ENCODE assay signal across 21 cellular contexts in genomic region chr4:8180310-8181093, GRCh38. TPM values are rescaled to one million over a fixed set of nuclear protein-coding genes. Genes with fewer than 3 reads are reported as not detected.
DNase-seq lines count a peak whose midpoint lies in the region; ATAC-seq, FAIRE-seq and TF ChIP-seq lines count a peak whose summit lies in the region.
"Had no signal": no experiment of that assay in that cellular context is flagged by ENCODE, and none has a peak within 500 bp of the region (broad histone marks: within the 10 kb centered on the region; RNA-seq: fewer than 3 reads in every experiment).

No MANE protein-coding gene starts in this region.

- H3K4ac ChIP-seq in H1 (replicated peaks; ENCODE audit: insufficient read length, low read depth, low read length) = no peak overlapping the region

- no peak overlapping the region for H3K27ac ChIP-seq in CD4-positive, CD25-positive, alpha-beta regulatory T cell (ENCODE audit: insufficient read depth, low read length, poor library complexity, severe bottlenecking)
- no peak overlapping the region for H3K27ac ChIP-seq in H1 (ENCODE audit: low read depth, low read length)
- H3K27ac ChIP-seq: BLaER1 treated with 17β-estradiol and CSF1 and Interleukin-3, amounts not matched to agents 10 nM and 100 nM; KMS-11; PC-9; SJSA1 had no signal

- no peak overlapping the region for H3K4me3 ChIP-seq in CD4-positive, CD25-positive, alpha-beta regulatory T cell (ENCODE audit: low read depth, low read length)
- H3K4me3 ChIP-seq in H1 (ENCODE audit: extremely low read depth in 1 of 4, insufficient read depth in 2 of 4, low read depth in 3 of 4, low read length in 4 of 4) = no peak overlapping the region
- H3K4me3 ChIP-seq: BLaER1 treated with 17β-estradiol and CSF1 and Interleukin-3, amounts not matched to agents 10 nM and 100 nM; GM23338; PC-9; SJSA1 had no signal

- H3K27me3 Mint-ChIP-seq in CD4-positive, CD25-positive, alpha-beta regulatory T cell = no peaks in the 10 kb centered on the region
- peaks cover 2% of the 10 kb centered on the region for H3K27me3 Mint-ChIP-seq in progenitor cell of endocrine pancreas
- H3K27me3 Mint-ChIP-seq: CD8-positive, alpha-beta memory T cell had no signal

- H3K4me1 Mint-ChIP-seq in CD4-positive, CD25-positive, alpha-beta regulatory T cell = peaks cover 0 to 3% (median 0%) of the 10 kb centered on the region in 4 donors
- H3K4me1 Mint-ChIP-seq in progenitor cell of endocrine pancreas (ENCODE audit: low read depth) = peaks cover 10% of the 10 kb centered on the region

- no peak for TF ChIP-seq EP300 in H1 (IDR thresholded peaks at IDR 0.05; ENCODE audit: borderline replicate concordance in 1 of 2, low read depth in 2 of 2, low read length in 2 of 2)

- H3K9me3 Mint-ChIP-seq in CD4-positive, CD25-positive, alpha-beta regulatory T cell = no peaks in the 10 kb centered on the region
- no peaks in the 10 kb centered on the region for H3K9me3 Mint-ChIP-seq in progenitor cell of endocrine pancreas (ENCODE audit: low read depth)
- H3K9me3 Mint-ChIP-seq: CD8-positive, alpha-beta memory T cell; GM23338 had no signal

- DNase-seq in CD4-positive, CD25-positive, alpha-beta regulatory T cell = no peak
- DNase-seq in HTR-8/SVneo (ENCODE audit: insufficient read length, low spot score) (no peak), H1 (ENCODE audit: low read depth in 1 of 2, low spot score in 2 of 2) (no peak), progenitor cell of endocrine pancreas (ENCODE audit: low spot score, unreplicated experiment) (no peak), NCI-H345 treated with DMSO at 0.1 percent for 48 hours (lab: John Stamatoyannopoulos, UW; ENCODE audit: unreplicated experiment) (no peak)
- no peak for DNase-seq in stimulated activated CD4-positive, alpha-beta T cell treated with anti-CD3 and anti-CD28 coated beads, Interleukin-4, amount 100 ng/mL, for 24 hours
- DNase-seq: CD8-positive, alpha-beta memory T cell; DMS53; EL; NCI-H1417 treated with DMSO at 0.1 percent for 48 hours; NCI-H2029; NCI-H345; NCI-H526; PC-9 had no signal

- CTCF ChIA-PET in H1 (lab: Charles Lee; ENCODE audit: partially characterized antibody) = interaction anchor here (0.6 to 7.2 kb wide), 9 partner anchors 11 to 128 kb away, joined by 3 to 68 read pairs (median 3); no protein-coding TSS in a partner anchor

- no peak overlapping the region for H2BK20ac ChIP-seq in H1 (ENCODE audit: low read length)

- no peaks in the 10 kb centered on the region for H3K36me3 Mint-ChIP-seq in CD4-positive, CD25-positive, alpha-beta regulatory T cell
- no peaks in the 10 kb centered on the region for H3K36me3 Mint-ChIP-seq in progenitor cell of endocrine pancreas (ENCODE audit: insufficient read depth)
- H3K36me3 Mint-ChIP-seq: CD8-positive, alpha-beta memory T cell had no signal

- H3K4me2 ChIP-seq in H1 (ENCODE audit: insufficient read depth in 1 of 2, low read depth in 2 of 2, low read length in 2 of 2) = no peak overlapping the region
- H3K4me2 ChIP-seq: BLaER1 treated with 17β-estradiol and CSF1 and Interleukin-3, amounts not matched to agents 10 nM and 100 nM; GM23338; KMS-11; PC-9 had no signal

- H3K56ac ChIP-seq in H1 (replicated peaks; ENCODE audit: insufficient read length, low read depth, low read length) = no peak overlapping the region

- 87% methylated on average over 8 of the region's 8 CpGs; no CpG with 5 or more reads in 1 of the 2 experiments for WGBS in H1 (ENCODE audit: extremely low coverage in 1 of 2, insufficient coverage in 1 of 2, insufficient read length in 1 of 2, insufficient replicate concordance in 2 of 2, low coverage in 1 of 2, low lambda C conversion rate in 2 of 2, missing lambda C conversion rate in 1 of 2), 2 experiments

- H3K4me3 Mint-ChIP-seq in CD4-positive, CD25-positive, alpha-beta regulatory T cell = no peak overlapping the region
- no peak overlapping the region for H3K4me3 Mint-ChIP-seq in progenitor cell of endocrine pancreas (ENCODE audit: low read depth)
- H3K4me3 Mint-ChIP-seq: CD8-positive, alpha-beta memory T cell; GM23338 had no signal

- no peak overlapping the region for H2BK12ac ChIP-seq in H1 (ENCODE audit: low read depth, low read length)

- 0 out of 2 replicates have a peak, but pooled peaks cover 2% of the 10 kb centered on the region for H3K23me2 ChIP-seq in H1 (ENCODE audit: low read depth, low read length)

- peak; percentile 96 for FAIRE-seq in HTR-8/SVneo (lab: Jason Lieb, UNC)
- no peak for FAIRE-seq in H1 (lab: Jason Lieb, UNC)
- FAIRE-seq: GM12892, GM18507 had no signal

- H3K79me2 ChIP-seq in H1 (ENCODE audit: control insufficient read depth in 1 of 2, insufficient read depth in 2 of 2, low read length in 2 of 2) = no peaks in the 10 kb centered on the region

- peaks cover 0 to 4% of the 10 kb centered on the region in 2 experiments for H4K20me1 ChIP-seq in H1 (replicated peaks in 1 of 2; ENCODE audit: control insufficient read depth in 1 of 2, insufficient read depth in 2 of 2, low read length in 2 of 2)
- H4K20me1 ChIP-seq: BLaER1 treated with 17β-estradiol and CSF1 and Interleukin-3, amounts not matched to agents 10 nM and 100 nM had no signal

- no peak overlapping the region for H4K5ac ChIP-seq in H1 (ENCODE audit: insufficient read length, low read depth, low read length)

- no peaks in the 10 kb centered on the region for H3K79me1 ChIP-seq in H1 (ENCODE audit: low read depth, low read length)

- no peak for TF ChIP-seq RAD21 in H1 (IDR thresholded peaks at IDR 0.05 in 1 of 2, conservative IDR thresholded peaks at IDR 0.05 in 1 of 2; ENCODE audit: low read depth in 2 of 2, low read length in 2 of 2)

- H4K8ac ChIP-seq in H1 (ENCODE audit: extremely low read depth, insufficient read depth, low read length) = no peak overlapping the region

- POLR2A ChIA-PET in H1 (lab: Charles Lee; ENCODE audit: partially characterized antibody) = no interaction called here

- no peak for ATAC-seq in CD4-positive, CD25-positive, alpha-beta regulatory T cell (ENCODE audit: low read depth in 2 of 2)
- no peak for ATAC-seq in GM21360 (IDR thresholded peaks at IDR 0.05; ENCODE audit: unreplicated experiment)
- ATAC-seq: GM23338 had no signal

- no peak overlapping the region for H2AK5ac ChIP-seq in H1 (ENCODE audit: low read depth, low read length)

- peak overlapping the region in 2 of 3 donors; percentile 1 to 68 for H3K27ac Mint-ChIP-seq in CD4-positive, CD25-positive, alpha-beta regulatory T cell
- H3K27ac Mint-ChIP-seq in progenitor cell of endocrine pancreas = peak overlapping the region; percentile 76
- H3K27ac Mint-ChIP-seq: CD8-positive, alpha-beta memory T cell; GM23338 had no signal

- H3K18ac ChIP-seq in H1 (ENCODE audit: extremely low read depth, low read length) = no peak overlapping the region

- no peak overlapping the region for H3K14ac ChIP-seq in H1 (ENCODE audit: insufficient read length)

- H3K9ac ChIP-seq in H1 (replicated peaks in 1 of 4; ENCODE audit: extremely low read depth in 1 of 4, low read depth in 3 of 4, low read length in 3 of 4) = no peak overlapping the region
- H3K9ac ChIP-seq: KMS-11 had no signal

- H2BK5ac ChIP-seq in H1 (ENCODE audit: low read depth, low read length) = no peak overlapping the region

- peak overlapping the region; percentile 66 for H4K91ac ChIP-seq in H1 (replicated peaks; ENCODE audit: insufficient read length, low read length)

- no peaks in the 10 kb centered on the region for H3K36me3 ChIP-seq in CD4-positive, CD25-positive, alpha-beta regulatory T cell (ENCODE audit: control insufficient read depth, insufficient read depth, low read length)
- H3K36me3 ChIP-seq in H1 (ENCODE audit: control insufficient read depth in 2 of 4, insufficient read depth in 4 of 4, low read length in 3 of 4) = no peaks in the 10 kb centered on the region
- H3K36me3 ChIP-seq: BLaER1 treated with 17β-estradiol and CSF1 and Interleukin-3, amounts not matched to agents 10 nM and 100 nM; SJSA1 had no signal

- no peak overlapping the region for H3K23ac ChIP-seq in H1 (ENCODE audit: insufficient read length)

- H2BK15ac ChIP-seq in H1 (ENCODE audit: low read length) = no peak overlapping the region

- H2AFZ ChIP-seq in H1 (ENCODE audit: low read length) = no peak overlapping the region
- H2AFZ ChIP-seq: GM23338, PC-9 had no signal

- no peak for TF ChIP-seq POLR2A in H1 (IDR thresholded peaks at IDR 0.05; ENCODE audit: control extremely low read depth in 1 of 2, low read depth in 2 of 2, low read length in 2 of 2)

- H3K9me3 ChIP-seq in CD4-positive, CD25-positive, alpha-beta regulatory T cell (ENCODE audit: control insufficient read depth in 2 of 2, low read length in 2 of 2) = no peaks in the 10 kb centered on the region
- no peaks in the 10 kb centered on the region for H3K9me3 ChIP-seq in H1 (ENCODE audit: insufficient read depth in 2 of 2, low read depth in 1 of 2, low read length in 1 of 2)
- H3K9me3 ChIP-seq: BLaER1 treated with 17β-estradiol and CSF1 and Interleukin-3, amounts not matched to agents 10 nM and 100 nM; SJSA1 had no signal

- no peak overlapping the region for H2BK120ac ChIP-seq in H1 (replicated peaks; ENCODE audit: low read depth, low read length)

- TF ChIP-seq CTCF in H1 (IDR thresholded peaks at IDR 0.05; ENCODE audit: control extremely low read depth in 1 of 3, insufficient read depth in 1 of 3, low read depth in 1 of 3, low read length in 3 of 3) (no peak), progenitor cell of endocrine pancreas (IDR thresholded peaks at IDR 0.05; ENCODE audit: unreplicated experiment) (no peak)

- no peaks in the 10 kb centered on the region for H3K4me1 ChIP-seq in CD4-positive, CD25-positive, alpha-beta regulatory T cell (ENCODE audit: control insufficient read depth, insufficient read depth, low read length, poor library complexity, severe bottlenecking)
- no peaks in the 10 kb centered on the region for H3K4me1 ChIP-seq in H1 (replicated peaks in 1 of 4; ENCODE audit: control insufficient read depth in 3 of 4, insufficient read depth in 4 of 4, low read length in 3 of 4)

- H3K27me3 ChIP-seq in CD4-positive, CD25-positive, alpha-beta regulatory T cell (ENCODE audit: control insufficient read depth, insufficient read depth, low read length) = no peaks in the 10 kb centered on the region
- H3K27me3 ChIP-seq in H1 (replicated peaks in 1 of 4; ENCODE audit: control insufficient read depth in 3 of 4, extremely low read depth in 1 of 4, insufficient read depth in 3 of 4, low read length in 3 of 4) = no peaks in the 10 kb centered on the region
- H3K27me3 ChIP-seq: BLaER1 treated with 17β-estradiol and CSF1 and Interleukin-3, amounts not matched to agents 10 nM and 100 nM; SJSA1 had no signal

RNA-seq across cellular contexts. Expression of gene SH3TC1, which starts 18.6 kb away (rescaled TPM):
- 125 TPM for total RNA-seq in CD4-positive, CD25-positive, alpha-beta regulatory T cell
- polyA plus RNA-seq in CD4-positive, CD25-positive, alpha-beta regulatory T cell = 10 to 100 TPM; 10.6 to 21.1 (median 15.3) TPM
- 0.29 TPM in 1 of 2 replicates, not detected in the other for total RNA-seq in H1 (2021; fragmentation: NEBNext Ultra II Directional; extraction: Animal tissue kit (Norgen Biotek cat#: 25700))
- 0.13 and 0.15 TPM in 2 replicates for polyA plus RNA-seq in H1 (2011; rRNA removed)
- 0.14 TPM for polyA plus RNA-seq in H1 (2011; cell fraction: cytosol; rRNA removed)
- polyA plus RNA-seq in H1 (2011; cell fraction: nucleus; rRNA removed) = 0.29 TPM
- 0.08 to 0.36 TPM (median 0.14 TPM) in 4 replicates for polyA plus RNA-seq in H1 (2012, experiment 1 of 2)
- polyA plus RNA-seq in H1 (2012, experiment 2 of 2) = 0.22 TPM
- 0.16 TPM for polyA plus RNA-seq in H1 (2013, experiment 1 of 2)
- polyA plus RNA-seq in H1 (2013, experiment 2 of 2) = 0.07 TPM
- 0.13 and 0.71 TPM in 2 replicates for polyA minus RNA-seq in H1 (2011; rRNA and poly(A)+ RNA removed)
- polyA minus RNA-seq in H1 (2011; cell fraction: cytosol; rRNA and poly(A)+ RNA removed) = not detected
- polyA minus RNA-seq in H1 (2011; cell fraction: nucleus; rRNA and poly(A)+ RNA removed) = 0.30 TPM
- total RNA-seq in progenitor cell of endocrine pancreas = 11.2 and 12.5 TPM in 2 replicates
- polyA plus RNA-seq: GM23338 had no signal

RNA-seq across cellular contexts. Expression of gene ABLIM2, which starts 21.9 kb away (rescaled TPM):
- total RNA-seq in CD4-positive, CD25-positive, alpha-beta regulatory T cell = 2.0 TPM
- 1 to 10 TPM in 3 of 4 donors, under 1 TPM in 1; 0.88 to 1.5 (median 1.1) TPM for polyA plus RNA-seq in CD4-positive, CD25-positive, alpha-beta regulatory T cell
- total RNA-seq in H1 (2021; fragmentation: NEBNext Ultra II Directional; extraction: Animal tissue kit (Norgen Biotek cat#: 25700)) = 2.8 and 3.0 TPM in 2 replicates
- polyA plus RNA-seq in H1 (2011; rRNA removed) = 3.0 TPM in 2 replicates
- polyA plus RNA-seq in H1 (2011; cell fraction: cytosol; rRNA removed) = 3.6 TPM
- polyA plus RNA-seq in H1 (2011; cell fraction: nucleus; rRNA removed) = 5.9 TPM
- polyA plus RNA-seq in H1 (2012, experiment 1 of 2) = 2.9 to 4.0 TPM (median 3.3 TPM) in 4 replicates
- polyA plus RNA-seq in H1 (2012, experiment 2 of 2) = 2.2 TPM
- 0.95 TPM for polyA plus RNA-seq in H1 (2013, experiment 1 of 2)
- 1.2 TPM for polyA plus RNA-seq in H1 (2013, experiment 2 of 2)
- 2.7 and 4.9 TPM in 2 replicates for polyA minus RNA-seq in H1 (2011; rRNA and poly(A)+ RNA removed)
- polyA minus RNA-seq in H1 (2011; cell fraction: cytosol; rRNA and poly(A)+ RNA removed) = 1.2 TPM
- 9.1 TPM for polyA minus RNA-seq in H1 (2011; cell fraction: nucleus; rRNA and poly(A)+ RNA removed)
- total RNA-seq in progenitor cell of endocrine pancreas = 5.7 and 7.5 TPM in 2 replicates
